Comparison of ENCODE assay signal across 26 cellular contexts in the genomic region with DNA sequence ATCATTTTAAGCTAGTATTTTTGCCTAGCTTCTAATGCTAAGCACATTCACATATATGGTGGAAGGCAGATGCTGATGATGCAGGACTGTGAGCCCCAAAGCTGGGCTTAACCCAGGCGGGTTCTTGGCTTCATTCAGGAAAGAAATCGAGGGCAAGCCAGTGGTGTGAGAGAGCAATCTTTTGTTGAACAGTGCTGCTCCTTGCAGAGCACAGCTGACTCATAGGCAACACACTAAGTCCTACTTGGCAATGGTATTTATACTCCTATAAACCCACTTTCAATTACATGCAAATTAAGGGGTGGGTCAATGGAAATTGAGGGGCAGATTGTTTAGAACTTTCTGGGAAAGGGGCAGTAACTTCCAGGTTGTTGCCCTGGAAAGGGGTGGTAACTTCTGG.
"Had no signal": no experiment of that assay in that cellular context is flagged by ENCODE, and none has a peak within 500 bp of the region (broad histone marks: within the 10 kb centered on the region; RNA-seq: fewer than 3 reads in every experiment).

No MANE protein-coding gene starts in this region.

- H3K9me3 ChIP-seq: breast epithelium, colonic mucosa, left lung, right lobe of liver, testis, transverse colon had no signal

- ATAC-seq: activated CD8-positive, alpha-beta memory T cell treated with anti-CD3 and anti-CD28 coated beads, Interleukin-2, amount 10 ng/mL, durations not matched to agents 7 days and 5 days; activated CD8-positive, alpha-beta T cell treated with anti-CD3 and anti-CD28 coated beads for 36 hours; activated naive CD8-positive, alpha-beta T cell treated with anti-CD3 and anti-CD28 coated beads, Interleukin-2, amount 50 U/mL, for 24 hours; left lung; naive thymus-derived CD4-positive, alpha-beta T cell; right lobe of liver; stimulated activated naive CD8-positive, alpha-beta T cell treated with anti-CD3 and anti-CD28 coated beads, Interleukin-15, Interleukin-2, amounts not matched to agents 100 U/mL and 50 U/mL, for 24 hours; T-helper 17 cell had no signal

- H3K36me3 Mint-ChIP-seq: activated CD8-positive, alpha-beta memory T cell treated with anti-CD3 and anti-CD28 coated beads, Interleukin-2, amount 10 ng/mL, durations not matched to agents 7 days and 5 days; activated naive CD4-positive, alpha-beta T cell treated with anti-CD3 and anti-CD28 coated beads, Interleukin-2, amount 50 U/mL, for 24 hours; naive thymus-derived CD4-positive, alpha-beta T cell; neural progenitor cell had no signal

- H3K4me3 Mint-ChIP-seq: activated CD8-positive, alpha-beta memory T cell treated with anti-CD3 and anti-CD28 coated beads, Interleukin-2, amount 10 ng/mL, durations not matched to agents 7 days and 5 days; activated CD8-positive, alpha-beta T cell treated with anti-CD3 and anti-CD28 coated beads for 36 hours; activated naive CD4-positive, alpha-beta T cell treated with anti-CD3 and anti-CD28 coated beads, Interleukin-2, amount 50 U/mL, for 24 hours; activated naive CD8-positive, alpha-beta T cell treated with anti-CD3 and anti-CD28 coated beads, Interleukin-2, amount 50 U/mL, for 24 hours; central memory CD8-positive, alpha-beta T cell; naive thymus-derived CD4-positive, alpha-beta T cell; neural progenitor cell; T-helper 17 cell had no signal

- DNase-seq: activated CD4-positive, alpha-beta T cell treated with anti-CD3 and anti-CD28 coated beads, Interleukin-2, amount 50 U/mL, for 1 hour; activated CD8-positive, alpha-beta memory T cell treated with anti-CD3 and anti-CD28 coated beads, Interleukin-2, amount 10 ng/mL, durations not matched to agents 7 days and 5 days; activated CD8-positive, alpha-beta T cell treated with anti-CD3 and anti-CD28 coated beads for 36 hours; activated naive CD8-positive, alpha-beta T cell treated with anti-CD3 and anti-CD28 coated beads, Interleukin-2, amount 50 U/mL, for 24 hours; activated T-cell treated with anti-CD3 and anti-CD28 coated beads, Interleukin-2, amount 50 U/mL, for 48 hours; colonic mucosa; effector CD8-positive, alpha-beta T cell; erythroblast; left lung; naive thymus-derived CD4-positive, alpha-beta T cell; occipital lobe; right lobe of liver; stimulated activated CD4-positive, alpha-beta T cell treated with anti-CD3 and anti-CD28 coated beads, Interleukin-12 subunit alpha, Interleukin-12 subunit beta, amount 100 ng/mL, for 4 hours; stimulated activated CD4-positive, alpha-beta T cell treated with anti-CD3 and anti-CD28 coated beads, Interleukin-4, amount 100 ng/mL, for 1 hour; stimulated activated naive CD8-positive, alpha-beta T cell treated with anti-CD3 and anti-CD28 coated beads, Interleukin-15, Interleukin-2, amounts not matched to agents 100 U/mL and 50 U/mL, for 24 hours; T-helper 17 cell; T1000; testis; transverse colon had no signal

- H3K4me1 Mint-ChIP-seq: activated CD8-positive, alpha-beta memory T cell treated with anti-CD3 and anti-CD28 coated beads, Interleukin-2, amount 10 ng/mL, durations not matched to agents 7 days and 5 days; activated naive CD4-positive, alpha-beta T cell treated with anti-CD3 and anti-CD28 coated beads, Interleukin-2, amount 50 U/mL, for 24 hours; central memory CD8-positive, alpha-beta T cell; neural progenitor cell had no signal

- H3K27ac Mint-ChIP-seq: activated CD8-positive, alpha-beta memory T cell treated with anti-CD3 and anti-CD28 coated beads, Interleukin-2, amount 10 ng/mL, durations not matched to agents 7 days and 5 days; activated CD8-positive, alpha-beta T cell treated with anti-CD3 and anti-CD28 coated beads for 36 hours; activated naive CD4-positive, alpha-beta T cell treated with anti-CD3 and anti-CD28 coated beads, Interleukin-2, amount 50 U/mL, for 24 hours; activated naive CD8-positive, alpha-beta T cell treated with anti-CD3 and anti-CD28 coated beads, Interleukin-2, amount 50 U/mL, for 24 hours; activated T-helper 2 cell treated with anti-CD3 and anti-CD28 coated beads, Interferon-gamma antibody, Interleukin-2, Interleukin-4, amounts not matched to agents 10 μg/mL and 5 μg/mL and 100 μg/mL, durations not matched to agents 14 hours and 24 hours and 36 hours; naive thymus-derived CD4-positive, alpha-beta T cell; neural progenitor cell; T-helper 17 cell had no signal

- H3K27me3 ChIP-seq: breast epithelium, colonic mucosa, left lung, neural progenitor cell, right lobe of liver, testis, transverse colon had no signal

- H3K36me3 ChIP-seq: breast epithelium, colonic mucosa, left lung, neural progenitor cell, right lobe of liver, transverse colon had no signal

- H3K4me3 ChIP-seq: breast epithelium, colonic mucosa, left lung, lung, neural progenitor cell, right lobe of liver, skin epidermis, testis, transverse colon had no signal

- H3K9me3 Mint-ChIP-seq: activated CD8-positive, alpha-beta T cell treated with anti-CD3 and anti-CD28 coated beads for 36 hours; activated naive CD4-positive, alpha-beta T cell treated with anti-CD3 and anti-CD28 coated beads, Interleukin-2, amount 50 U/mL, for 24 hours; activated naive CD8-positive, alpha-beta T cell treated with anti-CD3 and anti-CD28 coated beads, Interleukin-2, amount 50 U/mL, for 24 hours; activated T-helper 2 cell treated with anti-CD3 and anti-CD28 coated beads, Interferon-gamma antibody, Interleukin-2, Interleukin-4, amounts not matched to agents 10 μg/mL and 5 μg/mL and 100 μg/mL, durations not matched to agents 14 hours and 24 hours and 36 hours; central memory CD8-positive, alpha-beta T cell had no signal
